ENCODE assay signal across 1 cellular context in the genomic region with DNA sequence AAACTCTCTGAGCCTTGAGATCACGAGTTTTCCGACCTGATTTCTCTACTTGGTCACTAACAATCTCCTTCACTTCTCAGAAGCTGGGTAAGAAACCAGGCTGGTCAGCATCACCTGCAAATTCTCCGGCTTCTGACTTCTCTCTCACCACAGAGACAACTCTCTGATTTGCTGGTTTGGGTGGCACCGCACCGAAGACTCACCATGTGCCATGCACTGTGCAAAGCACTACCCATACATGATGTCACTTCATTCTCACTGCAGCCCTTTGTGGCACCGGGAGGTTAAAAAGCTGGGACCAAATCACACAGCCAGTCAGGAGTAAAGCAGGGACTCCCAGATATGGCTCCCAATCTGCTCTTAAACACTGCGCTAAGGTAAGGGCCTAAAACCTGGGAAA.
TF ChIP-seq lines count a peak whose summit lies in the region.

No MANE protein-coding gene starts in this region.

TF ChIP-seq in IMR-90, 13 proteins besides CTCF, POLR2A, EP300 and RAD21 (continued from another document):
- no peak for TF ChIP-seq SMC3 (IDR thresholded peaks at IDR 0.05; ENCODE audit: low read depth, low read length)
- TF ChIP-seq, protein P1, sequence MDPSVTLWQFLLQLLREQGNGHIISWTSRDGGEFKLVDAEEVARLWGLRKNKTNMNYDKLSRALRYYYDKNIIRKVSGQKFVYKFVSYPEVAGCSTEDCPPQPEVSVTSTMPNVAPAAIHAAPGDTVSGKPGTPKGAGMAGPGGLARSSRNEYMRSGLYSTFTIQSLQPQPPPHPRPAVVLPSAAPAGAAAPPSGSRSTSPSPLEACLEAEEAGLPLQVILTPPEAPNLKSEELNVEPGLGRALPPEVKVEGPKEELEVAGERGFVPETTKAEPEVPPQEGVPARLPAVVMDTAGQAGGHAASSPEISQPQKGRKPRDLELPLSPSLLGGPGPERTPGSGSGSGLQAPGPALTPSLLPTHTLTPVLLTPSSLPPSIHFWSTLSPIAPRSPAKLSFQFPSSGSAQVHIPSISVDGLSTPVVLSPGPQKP (IDR thresholded peaks at IDR 0.05; ENCODE audit: borderline replicate concordance, low read depth, low read length), result no peak
TF ChIP-seq in IMR-90: peak in this region for 0.
